9 cellular contexts compared by ENCODE assay signal in genomic region chr16:67396159-67396774, GRCh38. TPM values are rescaled to one million over a fixed set of nuclear protein-coding genes. Genes with fewer than 3 reads are reported as not detected.
DNase-seq lines count a peak whose midpoint lies in the region; ATAC-seq, FAIRE-seq and TF ChIP-seq lines count a peak whose summit lies in the region.
"Had no signal": no experiment of that assay in that cellular context is flagged by ENCODE, and none has a peak within 500 bp of the region (broad histone marks: within the 10 kb centered on the region; RNA-seq: fewer than 3 reads in every experiment).

No MANE protein-coding gene starts in this region.

- POLR2A ChIA-PET in A549 (lab: Yijun Ruan, JAX), result no interaction called here
- POLR2A ChIA-PET in RWPE1 (lab: Yijun Ruan, JAX; ENCODE audit: low non-redundant PET), result no interaction called here

- H2AFZ ChIP-seq in Karpas-422 (ENCODE audit: low read length) (no peak overlapping the region), osteoblast (ENCODE audit: low read length) (no peak overlapping the region)

- no peak for TF ChIP-seq POLR2A in A549 (IDR thresholded peaks at IDR 0.05; ENCODE audit: low read length)

- H3K4me2 ChIP-seq in A549 (peak overlapping the region; percentile 66), Karpas-422 (ENCODE audit: low read depth, low read length, poor library complexity, severe bottlenecking) (no peak overlapping the region), osteoblast (ENCODE audit: insufficient read depth, low read length) (no peak overlapping the region)

- H3K9me3 ChIP-seq in A549 (no peaks in the 10 kb centered on the region), Karpas-422 (ENCODE audit: low read length) (no peaks in the 10 kb centered on the region), osteoblast (ENCODE audit: low read depth, low read length) (no peaks in the 10 kb centered on the region)

- 42% methylated on average over 4 of the region's 27 CpGs for WGBS in A549 (ENCODE audit: missing lambda C conversion rate)

- TF ChIP-seq RAD21 in A549 (conservative IDR thresholded peaks at IDR 0.05 in 1 of 2, IDR thresholded peaks at IDR 0.05 in 1 of 2), result no peak

- H3K9ac ChIP-seq in Karpas-422 (ENCODE audit: low read length), result no peak overlapping the region

- CTCF ChIA-PET in A549 (lab: Yijun Ruan, JAX), result interaction anchor here (0.9 to 2.3 kb wide), 4 partner anchors 10 to 69 kb away, joined by 3 to 8 read pairs (median 4); partner anchors contain the start of genes KCTD19 and LRRC36
- CTCF ChIA-PET in RWPE1 (lab: Yijun Ruan, JAX), result no interaction called here

- H3K27ac ChIP-seq in A549 (peak overlapping the region; percentile 28 to 68; a peak in 3 of 6 replicates), Karpas-422 (ENCODE audit: low read length) (no peak overlapping the region), RWPE1 (peak overlapping the region; percentile 72), foreskin keratinocyte (peak overlapping the region; percentile 44), osteoblast (ENCODE audit: low read depth, low read length) (no peak overlapping the region)
- H3K27ac ChIP-seq: C4-2B had no signal

- H3K79me2 ChIP-seq in Karpas-422 (ENCODE audit: low read length), result no peaks in the 10 kb centered on the region
- no peaks in the 10 kb centered on the region for H3K79me2 ChIP-seq in osteoblast (ENCODE audit: insufficient read depth, low read length)

- H3K4me1 ChIP-seq in A549 (peaks cover 15% of the 10 kb centered on the region), Karpas-422 (ENCODE audit: low read length) (peaks cover 13% of the 10 kb centered on the region), foreskin keratinocyte (peaks cover 7% of the 10 kb centered on the region), osteoblast (ENCODE audit: insufficient read depth, low read length) (peaks cover 19% of the 10 kb centered on the region)

- peak; percentile 67 to 84 for DNase-seq in A549 (ENCODE audit: low read depth in 1 of 2, low spot score in 1 of 2)
- DNase-seq in Karpas-422, result peak; percentile 64
- peak; percentile 87 for DNase-seq in RWPE1 (ENCODE audit: low spot score)
- DNase-seq in foreskin keratinocyte, result peak; percentile 66 to 79
- DNase-seq in osteoblast (ENCODE audit: insufficient read length, low spot score, missing footprints), result peak; percentile 97
- no peak for DNase-seq in activated CD4-positive, alpha-beta T cell treated with anti-CD3 and anti-CD28 coated beads, Interleukin-2, amount 50 U/mL, for 1 hour

- H3K4me3 ChIP-seq in A549, result no peak overlapping the region
- H3K4me3 ChIP-seq in Karpas-422 (ENCODE audit: low read length), result no peak overlapping the region
- H3K4me3 ChIP-seq in osteoblast (ENCODE audit: insufficient read depth, low read length), result no peak overlapping the region

- no peak for TF ChIP-seq EP300 in A549 (IDR thresholded peaks at IDR 0.05)

- TF ChIP-seq CTCF in A549 (IDR thresholded peaks at IDR 0.05), result no peak
- TF ChIP-seq CTCF in RWPE1 (conservative IDR thresholded peaks at IDR 0.05; ENCODE audit: low read depth), result no peak
- TF ChIP-seq CTCF in foreskin keratinocyte (conservative IDR thresholded peaks at IDR 0.05), result no peak
- no peak for TF ChIP-seq CTCF in osteoblast (IDR thresholded peaks at IDR 0.05; ENCODE audit: extremely low read depth, low read depth, low read length)

- H3K9me2 ChIP-seq in Karpas-422 (replicated peaks; ENCODE audit: insufficient read depth, low read length), result no peaks in the 10 kb centered on the region

- ATAC-seq in A549 (peak; percentile 30 to 37; a peak in 5 of 6 replicates), foreskin keratinocyte (peak; percentile 77), GM19397 (IDR thresholded peaks at IDR 0.05; ENCODE audit: unreplicated experiment) (no peak), GM21717 (IDR thresholded peaks at IDR 0.05; ENCODE audit: unreplicated experiment) (no peak)

- FAIRE-seq in A549 (lab: Jason Lieb, UNC), result no peak

- H4K20me1 ChIP-seq in Karpas-422 (ENCODE audit: insufficient read depth, low read depth, low read length) (no peaks in the 10 kb centered on the region), osteoblast (ENCODE audit: insufficient read depth, low read length) (peaks cover 4% of the 10 kb centered on the region)

- no peaks in the 10 kb centered on the region for H3K27me3 ChIP-seq in Karpas-422 (ENCODE audit: low read length)
- H3K27me3 ChIP-seq in foreskin keratinocyte, result peaks cover 28% of the 10 kb centered on the region
- H3K27me3 ChIP-seq in osteoblast (ENCODE audit: insufficient read depth, low read length), result peaks cover 19% of the 10 kb centered on the region

- H3K36me3 ChIP-seq in Karpas-422 (ENCODE audit: insufficient read depth, low read length) (no peaks in the 10 kb centered on the region), osteoblast (ENCODE audit: insufficient read depth, low read length) (no peaks in the 10 kb centered on the region)

TF ChIP-seq in A549, 52 proteins besides CTCF, POLR2A, EP300 and RAD21 (continues in another document):
- TF ChIP-seq RFX5 (IDR thresholded peaks at IDR 0.05) (no peak), HDAC2 (IDR thresholded peaks at IDR 0.05) (no peak), HEYL (CRISPR knock-in tag; IDR thresholded peaks at IDR 0.05) (no peak), FOSL2 (IDR thresholded peaks at IDR 0.05) (no peak), FOSL2 (CRISPR knock-in tag; IDR thresholded peaks at IDR 0.05) (no peak), CBX8 (IDR thresholded peaks at IDR 0.05) (no peak), HOXB5 (CRISPR knock-in tag; IDR thresholded peaks at IDR 0.05) (no peak), HOXB13 (CRISPR knock-in tag; IDR thresholded peaks at IDR 0.05; ENCODE audit: low read depth) (no peak), RARB (CRISPR knock-in tag; IDR thresholded peaks at IDR 0.05) (no peak)
- TF ChIP-seq, protein P1, sequence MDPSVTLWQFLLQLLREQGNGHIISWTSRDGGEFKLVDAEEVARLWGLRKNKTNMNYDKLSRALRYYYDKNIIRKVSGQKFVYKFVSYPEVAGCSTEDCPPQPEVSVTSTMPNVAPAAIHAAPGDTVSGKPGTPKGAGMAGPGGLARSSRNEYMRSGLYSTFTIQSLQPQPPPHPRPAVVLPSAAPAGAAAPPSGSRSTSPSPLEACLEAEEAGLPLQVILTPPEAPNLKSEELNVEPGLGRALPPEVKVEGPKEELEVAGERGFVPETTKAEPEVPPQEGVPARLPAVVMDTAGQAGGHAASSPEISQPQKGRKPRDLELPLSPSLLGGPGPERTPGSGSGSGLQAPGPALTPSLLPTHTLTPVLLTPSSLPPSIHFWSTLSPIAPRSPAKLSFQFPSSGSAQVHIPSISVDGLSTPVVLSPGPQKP (IDR thresholded peaks at IDR 0.05; ENCODE audit: low read depth, low read length), result no peak

RNA-seq across cellular contexts. Expression of gene TPPP3, which starts 3.0 kb away (rescaled TPM):
- polyA plus RNA-seq in A549 (2011; rRNA removed) (9.4 and 10.6 TPM in 2 replicates), A549 (2017; fragmentation: RNase III; extraction: RNeasy Plus Mini Kit Qiagen cat#74134 plus additional on column Dnase treatment) (8.7 to 10.9 TPM (median 9.6 TPM) in 3 replicates), foreskin keratinocyte (0.07 and 0.09 TPM in 2 replicates)
- polyA plus RNA-seq in A549 (2012; cell fraction: cytosol; rRNA removed), result 20.1 and 29.1 TPM in 2 replicates
- polyA plus RNA-seq in A549 (2012; cell fraction: nucleus; rRNA removed), result 21.8 and 32.6 TPM in 2 replicates
- 2.4 and 2.5 TPM in 2 replicates for polyA minus RNA-seq in A549 (2011; rRNA and poly(A)+ RNA removed)
- not detected in 2 replicates for total RNA-seq in Karpas-422 (2014; rRNA removed; shearing (Covaris generic); ENCODE audit: low replicate concordance)
- total RNA-seq in foreskin keratinocyte (0.07 TPM in 1 of 2 replicates, not detected in the other), osteoblast (0.59 and 0.72 TPM in 2 replicates)

RNA-seq across cellular contexts. Expression of gene ZDHHC1, which starts 20.0 kb away (rescaled TPM):
- 3.5 and 3.8 TPM in 2 replicates for polyA plus RNA-seq in A549 (2011; rRNA removed)
- polyA plus RNA-seq in A549 (2012; cell fraction: cytosol; rRNA removed), result 6.8 and 10.0 TPM in 2 replicates
- 27.1 and 31.1 TPM in 2 replicates for polyA plus RNA-seq in A549 (2012; cell fraction: nucleus; rRNA removed)
- polyA plus RNA-seq in A549 (2017; fragmentation: RNase III; extraction: RNeasy Plus Mini Kit Qiagen cat#74134 plus additional on column Dnase treatment), result 5.0 to 7.2 TPM (median 5.9 TPM) in 3 replicates
- polyA minus RNA-seq in A549 (2011; rRNA and poly(A)+ RNA removed), result 3.8 and 9.3 TPM in 2 replicates
- 0.11 TPM in 1 of 2 replicates, not detected in the other for total RNA-seq in Karpas-422 (2014; rRNA removed; shearing (Covaris generic); ENCODE audit: low replicate concordance)
- 3.3 and 3.6 TPM in 2 replicates for total RNA-seq in foreskin keratinocyte
- 3.2 and 3.9 TPM in 2 replicates for polyA plus RNA-seq in foreskin keratinocyte
- 9.0 and 13.3 TPM in 2 replicates for total RNA-seq in osteoblast

RNA-seq across cellular contexts. Expression of gene HSD11B2, which starts 34.7 kb away (rescaled TPM):
- polyA plus RNA-seq in A549 (2011; rRNA removed) (0.53 and 0.75 TPM in 2 replicates), A549 (2017; fragmentation: RNase III; extraction: RNeasy Plus Mini Kit Qiagen cat#74134 plus additional on column Dnase treatment) (0.93 to 1.6 TPM (median 1.2 TPM) in 3 replicates), foreskin keratinocyte (1.3 and 1.5 TPM in 2 replicates)
- polyA plus RNA-seq in A549 (2012; cell fraction: cytosol; rRNA removed), result 1.3 and 1.5 TPM in 2 replicates
- 3.0 and 3.7 TPM in 2 replicates for polyA plus RNA-seq in A549 (2012; cell fraction: nucleus; rRNA removed)
- polyA minus RNA-seq in A549 (2011; rRNA and poly(A)+ RNA removed), result 0.21 and 0.39 TPM in 2 replicates
- total RNA-seq in Karpas-422 (2014; rRNA removed; shearing (Covaris generic); ENCODE audit: low replicate concordance), result not detected in 2 replicates
- total RNA-seq in foreskin keratinocyte (0.78 and 1.1 TPM in 2 replicates), osteoblast (not detected in 2 replicates)

Comparison
In these comparisons a context has a peak if more than half of its experiments do, and no peak if none do; other contexts are left out.
1. ATAC-seq: peak in A549 (2 of 2) and foreskin keratinocyte (single experiment); none in GM19397 (single experiment) and GM21717 (single experiment).
2. H3K27ac ChIP-seq: peak in A549 (2 of 2), RWPE1 (single experiment) and foreskin keratinocyte (single experiment); none in Karpas-422 (single experiment) and osteoblast (single experiment).